ENCODE assay signal across 36 cellular contexts in genomic region chr4:94765174-94765573, GRCh38. TPM values are rescaled to one million over a fixed set of nuclear protein-coding genes. Genes with fewer than 3 reads are reported as not detected.
"Had no signal": no experiment of that assay in that cellular context is flagged by ENCODE, and none has a peak within 500 bp of the region (broad histone marks: within the 10 kb centered on the region; RNA-seq: fewer than 3 reads in every experiment).

No MANE protein-coding gene starts in this region.

- H3K27me3 ChIP-seq: adrenal gland, body of pancreas, SJCRH30 had no signal

- H3K36me3 ChIP-seq: adrenal gland, SJCRH30 had no signal

- H3K4me3 ChIP-seq: adrenal gland, body of pancreas, SJCRH30, SK-N-MC had no signal

- H3K27ac ChIP-seq: adrenal gland, body of pancreas, SJCRH30, SK-N-MC had no signal

- H3K4me1 ChIP-seq: adrenal gland, body of pancreas, SJCRH30 had no signal

- ATAC-seq: activated CD4-positive, alpha-beta T cell treated with anti-CD3 and anti-CD28 coated beads for 36 hours; activated CD4-positive, CD25-positive, alpha-beta regulatory T cell treated with anti-CD3 and anti-CD28 coated beads, Interleukin-2, amount 50 U/mL, for 24 hours; activated CD8-positive, alpha-beta T cell treated with anti-CD3 and anti-CD28 coated beads, Interleukin-2, amount 10 ng/mL, durations not matched to agents 7 days and 5 days; activated naive CD4-positive, alpha-beta T cell treated with anti-CD3 and anti-CD28 coated beads, Interleukin-2, amount 50 U/mL, for 72 hours; body of pancreas; WTC11 had no signal

- DNase-seq: activated CD4-positive, alpha-beta T cell treated with anti-CD3 and anti-CD28 coated beads for 36 hours; activated CD4-positive, alpha-beta T cell treated with anti-CD3 and anti-CD28 coated beads, Interleukin-2, amount 10 ng/mL, durations not matched to agents 7 days and 5 days; activated CD4-positive, alpha-beta T cell treated with anti-CD3 and anti-CD28 coated beads, Interleukin-2, amount 50 U/mL, for 48 hours; activated CD8-positive, alpha-beta T cell treated with anti-CD3 and anti-CD28 coated beads, Interleukin-2, amount 10 ng/mL, durations not matched to agents 7 days and 5 days; activated gamma-delta T cell treated with Interleukin-2 at 50 U/mL for 16 hours; activated naive CD4-positive, alpha-beta T cell treated with anti-CD3 and anti-CD28 coated beads for 36 hours; activated T-cell treated with anti-CD3 and anti-CD28 coated beads, Interleukin-2, amount 50 U/mL, for 24 hours; adrenal gland; body of pancreas; caudate nucleus; cerebellar nuclear complex; cortex of kidney; Kasumi-1; MM.1S; NCI-H1092 treated with DMSO at 0.1 percent for 48 hours; NCI-H1417; NCI-H146; NCI-H187; NCI-H2029 treated with DMSO at 0.1 percent for 48 hours; NCI-H2107; NCI-H226; NCI-H446 treated with DMSO at 0.1 percent for 48 hours; NCI-H524; NCI-H82; Right ventricle myocardium superior; SJCRH30; T1000 had no signal

- H3K9me3 ChIP-seq: adrenal gland, body of pancreas, SJCRH30 had no signal

- FAIRE-seq: astrocyte had no signal

RNA-seq across cellular contexts. Expression of gene BMPR1B, which starts 7.4 kb away (rescaled TPM):
- total RNA-seq: activated CD4-positive, alpha-beta T cell treated with anti-CD3 and anti-CD28 coated beads for 36 hours; activated CD4-positive, alpha-beta T cell treated with anti-CD3 and anti-CD28 coated beads, Interleukin-2, amount 10 ng/mL, durations not matched to agents 7 days and 5 days; activated CD8-positive, alpha-beta T cell treated with anti-CD3 and anti-CD28 coated beads, Interleukin-2, amount 10 ng/mL, durations not matched to agents 7 days and 5 days; activated naive CD4-positive, alpha-beta T cell treated with anti-CD3 and anti-CD28 coated beads, Interleukin-2, amount 50 U/mL, for 72 hours; activated T-helper 1 cell treated with anti-CD3 and anti-CD28 coated beads, Interleukin-12 subunit alpha, Interleukin-12 subunit beta, Interleukin-2, Interleukin-4 antibody, amounts not matched to agents 30 ng/mL and 10 ng/mL and 1 ng/mL, durations not matched to agents 14 hours and 24 hours and 36 hours; OCI-LY7; T-helper 1 cell treated with Interleukin-12 subunit alpha and Interleukin-12 subunit beta and Interleukin-4 antibody, amounts not matched to agents 30 ng/mL and 1 ng/mL, for 36 hours; T-helper 2 cell treated with Interferon-gamma antibody and Interleukin-4, amounts not matched to agents 100 ng/mL and 5 ng/mL, for 36 hours had no signal
